25 cellular contexts compared by ENCODE assay signal in the genomic region with DNA sequence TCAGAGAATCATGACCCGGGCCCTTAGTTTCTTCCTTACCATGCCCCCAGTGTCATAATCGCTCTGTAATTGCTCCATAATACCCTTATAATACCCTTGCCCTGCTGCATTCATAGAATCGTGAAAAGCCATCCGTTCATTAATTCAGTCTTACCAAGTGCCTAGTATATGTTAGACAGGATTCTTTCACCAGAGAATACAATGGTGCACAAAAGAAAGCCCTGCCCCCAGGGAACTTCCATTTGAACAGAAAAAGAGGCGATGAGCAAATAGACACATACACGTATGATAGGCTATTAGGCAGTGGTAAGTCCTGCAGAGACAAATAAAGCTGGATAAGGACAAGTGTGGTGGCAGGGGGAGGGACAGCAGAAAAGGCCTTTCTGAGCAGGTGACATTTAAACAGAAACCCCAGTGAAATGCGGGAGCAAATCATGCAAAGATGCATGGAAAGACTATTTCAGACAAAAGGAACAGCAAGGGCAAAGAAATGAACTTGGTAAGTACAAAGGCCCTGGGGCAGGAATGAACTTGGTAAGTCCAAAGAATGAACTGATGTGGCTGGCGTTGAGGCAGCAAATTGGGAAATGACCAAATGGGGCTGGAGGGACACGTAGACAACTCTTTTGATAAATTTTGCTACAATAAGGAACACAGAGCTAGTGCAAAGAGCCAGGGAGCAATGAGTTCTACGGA.
"Had no signal": no experiment of that assay in that cellular context is flagged by ENCODE, and none has a peak within 500 bp of the region (broad histone marks: within the 10 kb centered on the region; RNA-seq: fewer than 3 reads in every experiment).

No MANE protein-coding gene starts in this region.

- H3K4me2 ChIP-seq: smooth muscle cell had no signal

- H3K27ac ChIP-seq: epithelial cell of prostate, gastrocnemius medialis, heart left ventricle, lower lobe of right lung, prostate gland, right atrium auricular region, suprapubic skin, transverse colon, upper lobe of right lung, uterus had no signal

- H3K4me3 ChIP-seq: gastrocnemius medialis, heart left ventricle, lower lobe of right lung, prostate gland, right atrium auricular region, smooth muscle cell, suprapubic skin, transverse colon, upper lobe of right lung, uterus had no signal

- H3K27me3 ChIP-seq: right atrium auricular region, suprapubic skin, upper lobe of right lung, uterus had no signal

- H3K36me3 ChIP-seq: gastrocnemius medialis, heart left ventricle, lower lobe of right lung, prostate gland, right atrium auricular region, suprapubic skin, transverse colon, upper lobe of right lung, uterus had no signal

- H3K9me3 ChIP-seq: gastrocnemius medialis, heart left ventricle, lower lobe of right lung, prostate gland, right atrium auricular region, suprapubic skin, transverse colon, upper lobe of right lung, uterus had no signal

- H3K4me1 ChIP-seq: gastrocnemius medialis, heart left ventricle, lower lobe of right lung, prostate gland, right atrium auricular region, suprapubic skin, transverse colon, upper lobe of right lung, uterus had no signal

- DNase-seq: cortex of kidney; effector CD8-positive, alpha-beta T cell; foreskin fibroblast; gastrocnemius medialis; heart left ventricle; hippocampal formation; immature natural killer cell; kidney glomerular epithelial cell; left ventricle myocardium superior; lower lobe of right lung; nucleus accumbens; stimulated activated CD4-positive, alpha-beta T cell treated with anti-CD3 and anti-CD28 coated beads, Interleukin-12 subunit alpha, Interleukin-12 subunit beta, amount 100 ng/mL, for 4 hours; stimulated activated CD4-positive, alpha-beta T cell treated with anti-CD3 and anti-CD28 coated beads, Interleukin-1b, Interleukin-23, amount 100 ng/mL, for 48 hours; stimulated activated CD4-positive, alpha-beta T cell treated with anti-CD3 and anti-CD28 coated beads, Interleukin-4, amount 100 ng/mL, for 1 hour; stimulated activated CD8-positive, alpha-beta memory T cell treated with anti-CD3 and anti-CD28 coated beads, Interleukin-4, amount 100 ng/mL, for 48 hours; stimulated activated naive CD4-positive, alpha-beta T cell; stimulated activated naive CD8-positive, alpha-beta T cell treated with anti-CD3 and anti-CD28 coated beads, Interleukin-15, amount 100 ng/mL, for 72 hours; transverse colon; upper lobe of right lung; uterus had no signal
